Comparison of ENCODE assay signal across 24 cellular contexts in genomic region chr10:49649936-49650723, GRCh38. TPM values are rescaled to one million over a fixed set of nuclear protein-coding genes. Genes with fewer than 3 reads are reported as not detected.
DNase-seq lines count a peak whose midpoint lies in the region; ATAC-seq and TF ChIP-seq lines count a peak whose summit lies in the region.
"Had no signal": no experiment of that assay in that cellular context is flagged by ENCODE, and none has a peak within 500 bp of the region (broad histone marks: within the 10 kb centered on the region; RNA-seq: fewer than 3 reads in every experiment).

No MANE protein-coding gene starts in this region.

- no peak for TF ChIP-seq CTCF in coronary artery (IDR thresholded peaks at IDR 0.05)

- H3K9me3 Mint-ChIP-seq in activated CD8-positive, alpha-beta memory T cell treated with anti-CD3 and anti-CD28 coated beads, Interleukin-2, amount 10 ng/mL, durations not matched to agents 7 days and 5 days (ENCODE audit: low read depth): no peaks in the 10 kb centered on the region
- H3K9me3 Mint-ChIP-seq in stimulated activated memory B cell treated with anti-CD40 and anti-IgM and Interleukin-4, amounts not matched to agents 10 μg/mL and 1 μg/mL and 100 μg/mL, for 72 hours: no peaks in the 10 kb centered on the region
- H3K9me3 Mint-ChIP-seq: dendritic cell treated with granulocyte-macrophage colony-stimulating factor and Interleukin-4, amounts not matched to agents 40 ng/mL and 50 ng/mL, for 4 days had no signal

- CTCF ChIA-PET in activated CD8-positive, alpha-beta memory T cell treated with anti-CD3 and anti-CD28 coated beads, Interleukin-2, amount 10 ng/mL, durations not matched to agents 7 days and 5 days (lab: Charles Lee): interaction anchor here (1.1 kb wide), 1 partner anchor 52 kb away, joined by 4 read pairs; no protein-coding TSS in a partner anchor

- peak; percentile 69 for ATAC-seq in activated CD8-positive, alpha-beta memory T cell treated with anti-CD3 and anti-CD28 coated beads, Interleukin-2, amount 10 ng/mL, durations not matched to agents 7 days and 5 days
- no peak for ATAC-seq in stimulated activated memory B cell treated with anti-CD40 and anti-IgM and Interleukin-4, amounts not matched to agents 10 μg/mL and 1 μg/mL and 100 μg/mL, for 72 hours
- no peak for ATAC-seq in HG03565 (IDR thresholded peaks at IDR 0.05; ENCODE audit: unreplicated experiment)
- ATAC-seq: A549, Panc1 had no signal

- peaks cover 19% of the 10 kb centered on the region for H3K27me3 Mint-ChIP-seq in activated CD8-positive, alpha-beta memory T cell treated with anti-CD3 and anti-CD28 coated beads, Interleukin-2, amount 10 ng/mL, durations not matched to agents 7 days and 5 days
- peaks cover 54% of the 10 kb centered on the region for H3K27me3 Mint-ChIP-seq in stimulated activated memory B cell treated with anti-CD40 and anti-IgM and Interleukin-4, amounts not matched to agents 10 μg/mL and 1 μg/mL and 100 μg/mL, for 72 hours

- no peaks in the 10 kb centered on the region for H3K36me3 Mint-ChIP-seq in activated CD8-positive, alpha-beta memory T cell treated with anti-CD3 and anti-CD28 coated beads, Interleukin-2, amount 10 ng/mL, durations not matched to agents 7 days and 5 days
- no peaks in the 10 kb centered on the region for H3K36me3 Mint-ChIP-seq in stimulated activated memory B cell treated with anti-CD40 and anti-IgM and Interleukin-4, amounts not matched to agents 10 μg/mL and 1 μg/mL and 100 μg/mL, for 72 hours

- DNase-seq in activated CD8-positive, alpha-beta memory T cell treated with anti-CD3 and anti-CD28 coated beads, Interleukin-2, amount 10 ng/mL, durations not matched to agents 7 days and 5 days: peak; percentile 69
- DNase-seq in activated CD8-positive, alpha-beta memory T cell treated with anti-CD3 and anti-CD28 coated beads, Interleukin-2, amount 50 U/mL, for 48 hours: no peak
- DNase-seq in Jurkat, Clone E6-1 (ENCODE audit: low read depth, low spot score): peak; percentile 69
- DNase-seq in coronary artery (ENCODE audit: low spot score) (peak; percentile 43), superior temporal gyrus (ENCODE audit: extremely low spot score) (no peak), DMS53 (lab: John Stamatoyannopoulos, UW) (no peak)
- DNase-seq: activated gamma-delta T cell treated with Interleukin-2 at 50 U/mL for 16 hours; amygdala; BE2C; NCI-H187 treated with DMSO at 0.1 percent for 48 hours; NCI-H345; spleen; stimulated activated CD4-positive, alpha-beta T cell treated with anti-CD3 and anti-CD28 coated beads, Interleukin-4, amount 100 ng/mL, for 4 hours; T-helper 17 cell; WERI-Rb-1 had no signal

- H3K4me1 Mint-ChIP-seq in activated CD8-positive, alpha-beta memory T cell treated with anti-CD3 and anti-CD28 coated beads, Interleukin-2, amount 10 ng/mL, durations not matched to agents 7 days and 5 days: peaks cover 26% of the 10 kb centered on the region
- peaks cover 16% of the 10 kb centered on the region for H3K4me1 Mint-ChIP-seq in stimulated activated memory B cell treated with anti-CD40 and anti-IgM and Interleukin-4, amounts not matched to agents 10 μg/mL and 1 μg/mL and 100 μg/mL, for 72 hours

- H3K4me3 Mint-ChIP-seq in activated CD8-positive, alpha-beta memory T cell treated with anti-CD3 and anti-CD28 coated beads, Interleukin-2, amount 10 ng/mL, durations not matched to agents 7 days and 5 days: no peak overlapping the region
- no peak overlapping the region for H3K4me3 Mint-ChIP-seq in stimulated activated memory B cell treated with anti-CD40 and anti-IgM and Interleukin-4, amounts not matched to agents 10 μg/mL and 1 μg/mL and 100 μg/mL, for 72 hours
- H3K4me3 Mint-ChIP-seq: dendritic cell treated with granulocyte-macrophage colony-stimulating factor and Interleukin-4, amounts not matched to agents 40 ng/mL and 50 ng/mL, for 4 days; T-helper 17 cell had no signal

- peak overlapping the region; percentile 70 for H3K27ac Mint-ChIP-seq in activated CD8-positive, alpha-beta memory T cell treated with anti-CD3 and anti-CD28 coated beads, Interleukin-2, amount 10 ng/mL, durations not matched to agents 7 days and 5 days
- H3K27ac Mint-ChIP-seq in stimulated activated memory B cell treated with anti-CD40 and anti-IgM and Interleukin-4, amounts not matched to agents 10 μg/mL and 1 μg/mL and 100 μg/mL, for 72 hours: peak overlapping the region; percentile 10
- H3K27ac Mint-ChIP-seq: dendritic cell treated with granulocyte-macrophage colony-stimulating factor and Interleukin-4, amounts not matched to agents 40 ng/mL and 50 ng/mL, for 4 days; T-helper 17 cell had no signal

- H3K27ac ChIP-seq in coronary artery: no peak overlapping the region
- H3K27ac ChIP-seq: A549, hepatocyte, SJCRH30, spleen, WERI-Rb-1 had no signal

- peak overlapping the region; percentile 40 for H3K4me3 ChIP-seq in Jurkat, Clone E6-1 (ENCODE audit: low read length)
- H3K4me3 ChIP-seq in coronary artery: no peak overlapping the region
- H3K4me3 ChIP-seq: A549, hepatocyte, SJCRH30, spleen had no signal

RNA-seq across cellular contexts. Expression of gene C10orf53, which starts 29.3 kb away (rescaled TPM):
- total RNA-seq in activated CD8-positive, alpha-beta memory T cell treated with anti-CD3 and anti-CD28 coated beads, Interleukin-2, amount 10 ng/mL, durations not matched to agents 7 days and 5 days: not detected
- polyA plus RNA-seq in Jurkat, Clone E6-1 (2012; ENCODE audit: insufficient read depth, insufficient read length): not detected
- total RNA-seq: fibroblast of villous mesenchyme, hepatocyte, liver, SJCRH30, spleen, T-helper 17 cell had no signal
- polyA plus RNA-seq: A549, hepatocyte, liver, spleen had no signal

RNA-seq across cellular contexts. Expression of gene CHAT, which starts 36.3 kb away (rescaled TPM):
- total RNA-seq in activated CD8-positive, alpha-beta memory T cell treated with anti-CD3 and anti-CD28 coated beads, Interleukin-2, amount 10 ng/mL, durations not matched to agents 7 days and 5 days: not detected
- polyA plus RNA-seq in Jurkat, Clone E6-1 (2012; ENCODE audit: insufficient read depth, insufficient read length): 2.0 TPM
- total RNA-seq: fibroblast of villous mesenchyme, liver, SJCRH30, spleen, T-helper 17 cell had no signal
- polyA plus RNA-seq: A549, hepatocyte, liver, spleen had no signal

RNA-seq across cellular contexts. Expression of gene SLC18A3, which starts 40.0 kb away (rescaled TPM):
- total RNA-seq in activated CD8-positive, alpha-beta memory T cell treated with anti-CD3 and anti-CD28 coated beads, Interleukin-2, amount 10 ng/mL, durations not matched to agents 7 days and 5 days: not detected
- polyA plus RNA-seq in Jurkat, Clone E6-1 (2012; ENCODE audit: insufficient read depth, insufficient read length): not detected
- total RNA-seq: liver, SJCRH30, spleen, T-helper 17 cell had no signal
- polyA plus RNA-seq: A549, liver, spleen had no signal

Comparison
In these comparisons a context has a peak if more than half of its experiments do, and no peak if none do; other contexts are left out.
1. DNase-seq: peak in activated CD8-positive, alpha-beta memory T cell treated with anti-CD3 and anti-CD28 coated beads, Interleukin-2, amount 10 ng/mL, durations not matched to agents 7 days and 5 days (single experiment), Jurkat, Clone E6-1 (single experiment) and coronary artery (single experiment); none in activated CD8-positive, alpha-beta memory T cell treated with anti-CD3 and anti-CD28 coated beads, Interleukin-2, amount 50 U/mL, for 48 hours (single experiment), superior temporal gyrus (single experiment) and DMS53 (single experiment).